In genomic region chr22:29503811-29504372, GRCh38 we compare ENCODE assay signal across 9 cellular contexts. TPM values are rescaled to one million over a fixed set of nuclear protein-coding genes. Genes with fewer than 3 reads are reported as not detected.
A peak's percentile ranks its signal among the peaks of the same experiment; 100 is the strongest.
DNase-seq lines count a peak whose midpoint lies in the region; ATAC-seq and TF ChIP-seq lines count a peak whose summit lies in the region.
"Had no signal": no experiment of that assay in that cellular context is flagged by ENCODE, and none has a peak within 500 bp of the region (broad histone marks: within the 10 kb centered on the region; RNA-seq: fewer than 3 reads in every experiment).

No MANE protein-coding gene starts in this region.

- no peaks in the 10 kb centered on the region for H3K4me1 ChIP-seq in NT2/D1 (ENCODE audit: insufficient read depth, insufficient read length)
- H3K4me1 ChIP-seq in esophagus muscularis mucosa = peaks cover 0 to 11% (median 10%) of the 10 kb centered on the region in 4 donors

- peak; percentile 44 for DNase-seq in GM04503 (ENCODE audit: low read depth)
- DNase-seq in NT2/D1 (ENCODE audit: low read depth, low spot score) = no peak
- DNase-seq in esophagus muscularis mucosa (ENCODE audit: extremely low spot score) = no peak
- peak; percentile 62 for DNase-seq in pons (ENCODE audit: low spot score)
- no peak for DNase-seq in HPDE6-E6E7 (ENCODE audit: extremely low spot score)
- DNase-seq in CD4-positive, alpha-beta T cell = no peak
- no peak for DNase-seq in endothelial cell (ENCODE audit: low spot score)

- no peak overlapping the region for H3K4me3 ChIP-seq in NT2/D1 (ENCODE audit: insufficient read length, low read depth)
- H3K4me3 ChIP-seq in esophagus muscularis mucosa = no peak overlapping the region

- CTCF ChIA-PET in CD4-positive, alpha-beta T cell (lab: Charles Lee) = no interaction called here

- H3K4me3 Mint-ChIP-seq in CD4-positive, alpha-beta T cell = no peak overlapping the region
- no peak overlapping the region for H3K4me3 Mint-ChIP-seq in endothelial cell (ENCODE audit: unreplicated experiment)

- TF ChIP-seq POLR2A in esophagus muscularis mucosa (IDR thresholded peaks at IDR 0.05; ENCODE audit: low read depth) = no peak

- peak overlapping the region; percentile 70 for H3K9ac ChIP-seq in NT2/D1 (ENCODE audit: insufficient read length, low read depth)

- H3K27me3 Mint-ChIP-seq in CD4-positive, alpha-beta T cell = no peaks in the 10 kb centered on the region
- H3K27me3 Mint-ChIP-seq in endothelial cell (ENCODE audit: unreplicated experiment) = no peaks in the 10 kb centered on the region

- ATAC-seq in CD4-positive, alpha-beta T cell (ENCODE audit: poor library complexity) = no peak
- ATAC-seq in GM21576 (IDR thresholded peaks at IDR 0.05; ENCODE audit: unreplicated experiment) = no peak

- peak overlapping the region in 3 of 4 donors; percentile 18 to 46 (median 43) for H3K27ac ChIP-seq in esophagus muscularis mucosa (replicated peaks in 1 of 4)
- no peak overlapping the region for H3K27ac ChIP-seq in CD4-positive, alpha-beta T cell (ENCODE audit: low read depth, low read length)

- H3K27ac Mint-ChIP-seq in CD4-positive, alpha-beta T cell = no peak overlapping the region
- no peak overlapping the region for H3K27ac Mint-ChIP-seq in endothelial cell (ENCODE audit: unreplicated experiment)

- TF ChIP-seq CTCF in esophagus muscularis mucosa (IDR thresholded peaks at IDR 0.05) (no peak), endothelial cell (IDR thresholded peaks at IDR 0.05; ENCODE audit: unreplicated experiment) (no peak)
- TF ChIP-seq CTCF in CD4-positive, alpha-beta T cell (IDR thresholded peaks at IDR 0.05) = no peak

- H3K9me3 Mint-ChIP-seq in CD4-positive, alpha-beta T cell = no peaks in the 10 kb centered on the region
- H3K9me3 Mint-ChIP-seq in endothelial cell (ENCODE audit: unreplicated experiment) = no peaks in the 10 kb centered on the region

- peaks cover 42% of the 10 kb centered on the region for H3K36me3 Mint-ChIP-seq in CD4-positive, alpha-beta T cell (ENCODE audit: low read depth)
- H3K36me3 Mint-ChIP-seq in endothelial cell (ENCODE audit: low read depth, unreplicated experiment) = peaks cover 23% of the 10 kb centered on the region

- POLR2A ChIA-PET in CD4-positive, alpha-beta T cell (lab: Charles Lee) = no interaction called here

- H3K36me3 ChIP-seq in NT2/D1 (ENCODE audit: insufficient read depth, insufficient read length, low read length) (peaks cover 31% of the 10 kb centered on the region), esophagus muscularis mucosa (peaks cover 18 to 44% (median 27%) of the 10 kb centered on the region in 4 donors)

- H3K27me3 ChIP-seq in NT2/D1 (ENCODE audit: insufficient read depth, insufficient read length) = no peaks in the 10 kb centered on the region
- no peaks in the 10 kb centered on the region for H3K27me3 ChIP-seq in esophagus muscularis mucosa
- no peaks in the 10 kb centered on the region for H3K27me3 ChIP-seq in CD4-positive, alpha-beta T cell (ENCODE audit: control insufficient read depth, insufficient read depth, low read length)

- H3K9me3 ChIP-seq in NT2/D1 (ENCODE audit: insufficient read depth, low read length) (no peaks in the 10 kb centered on the region), esophagus muscularis mucosa (no peaks in the 10 kb centered on the region)
- no peaks in the 10 kb centered on the region for H3K9me3 ChIP-seq in CD4-positive, alpha-beta T cell (ENCODE audit: control insufficient read depth, low read length)

- no peaks in the 10 kb centered on the region for H3K4me1 Mint-ChIP-seq in CD4-positive, alpha-beta T cell (ENCODE audit: low read depth)
- no peaks in the 10 kb centered on the region for H3K4me1 Mint-ChIP-seq in endothelial cell (ENCODE audit: unreplicated experiment)

- 48% methylated on average over 7 of the region's 7 CpGs for WGBS in esophagus muscularis mucosa

- intact Hi-C loops in esophagus muscularis mucosa (cut with DNase I) = no loop called here
- intact Hi-C loops in CD4-positive, alpha-beta T cell (cut with DNase I, micrococcal nuclease) = no loop called here

- TF ChIP-seq EP300 in esophagus muscularis mucosa (IDR thresholded peaks at IDR 0.05) = no peak

RNA-seq across cellular contexts. Expression of gene NEFH, which starts 23.9 kb away (rescaled TPM):
- total RNA-seq in esophagus muscularis mucosa (1 to 10 TPM; 1.2 to 2.7 (median 2.0) TPM), endothelial cell (ENCODE audit: unreplicated experiment) (18.2 TPM)
- under 1 TPM; 0.05 to 0.06 TPM for total RNA-seq in CD4-positive, alpha-beta T cell
- total RNA-seq: OCI-LY7 had no signal

RNA-seq across cellular contexts. Expression of gene THOC5, which starts 49.7 kb away (rescaled TPM):
- total RNA-seq in esophagus muscularis mucosa (10 to 100 TPM; 38.6 to 56.1 (median 48.6) TPM), endothelial cell (ENCODE audit: unreplicated experiment) (76.4 TPM)
- total RNA-seq in CD4-positive, alpha-beta T cell = 10 to 100 TPM; 27.1 to 32.9 TPM

Comparison
In these comparisons a context has a peak if more than half of its experiments do, and no peak if none do; other contexts are left out.
1. DNase-seq: peak in GM04503 (single experiment) and pons (single experiment); none in NT2/D1 (single experiment), esophagus muscularis mucosa (single experiment), HPDE6-E6E7 (single experiment), CD4-positive, alpha-beta T cell (0 of 10) and endothelial cell (single experiment).